Comparison of ENCODE assay signal across 8 cellular contexts in genomic region chr7:29146082-29146706, GRCh38. TPM values are rescaled to one million over a fixed set of nuclear protein-coding genes. Genes with fewer than 3 reads are reported as not detected.
DNase-seq lines count a peak whose midpoint lies in the region; ATAC-seq and TF ChIP-seq lines count a peak whose summit lies in the region.

TSS of gene CPVL (minus strand) at chr7:29146537. CDS start at chr7:29121061, 25,476 bp downstream.

- peak within 1 kb of the TSS; percentile 88 for H3K4me3 Mint-ChIP-seq in chondrocyte (ENCODE audit: unreplicated experiment)

- ATAC-seq in right lobe of liver, result peak; percentile 65 to 77 (median 66)
- ATAC-seq in GM21723 (IDR thresholded peaks at IDR 0.05; ENCODE audit: unreplicated experiment), result no peak
- ATAC-seq in HG03135 (IDR thresholded peaks at IDR 0.05; ENCODE audit: unreplicated experiment), result no peak

- peaks cover 2% of the 10 kb centered on the region for H3K36me3 Mint-ChIP-seq in chondrocyte (ENCODE audit: low read depth)

- peak; percentile 58 for TF ChIP-seq POLR2A in right lobe of liver (IDR thresholded peaks at IDR 0.05)
- no peak for TF ChIP-seq POLR2A in stomach (IDR thresholded peaks at IDR 0.05)

- H3K9me3 Mint-ChIP-seq in chondrocyte (ENCODE audit: low read depth), result no peaks in the 10 kb centered on the region

- TF ChIP-seq CTCF in chondrocyte (IDR thresholded peaks at IDR 0.05) (no peak), right lobe of liver (IDR thresholded peaks at IDR 0.05) (no peak), stomach (IDR thresholded peaks at IDR 0.05) (no peak)

- H3K4me1 ChIP-seq in right lobe of liver (peaks cover 0 to 8% (median 0%) of the 10 kb centered on the region in 4 donors), stomach (peaks cover 11 to 26% (median 21%) of the 10 kb centered on the region in 4 donors)

- H3K36me3 ChIP-seq in right lobe of liver (no peaks in the 10 kb centered on the region), stomach (no peaks in the 10 kb centered on the region)

- H3K4me1 Mint-ChIP-seq in chondrocyte (ENCODE audit: low read depth), result peaks cover 15% of the 10 kb centered on the region

- no peak for TF ChIP-seq EP300 in stomach (IDR thresholded peaks at IDR 0.05)

- peaks cover 13% of the 10 kb centered on the region for H3K27me3 Mint-ChIP-seq in chondrocyte (ENCODE audit: low read depth)

- peak within 1 kb of the TSS; percentile 34 to 48 (median 47) for H3K4me3 ChIP-seq in right lobe of liver
- H3K4me3 ChIP-seq in stomach, result peak within 1 kb of the TSS; percentile 35 to 52 (median 47)

- DNase-seq in EL (peak; percentile 2), NCI-H460 (ENCODE audit: extremely low read depth, low read depth) (peak; percentile 41), chondrocyte (ENCODE audit: low spot score) (no peak), right lobe of liver (peak; percentile 60 to 69 (median 63)), stomach (peak; percentile 28), NCI-H2081 (lab: John Stamatoyannopoulos, UW) (no peak)

- H3K27ac ChIP-seq in right lobe of liver (peak within 1 kb of the TSS in 1 of 3 donors; percentile 54), stomach (peak within 1 kb of the TSS in 3 of 5 donors; percentile 40 to 41 (median 40))

- H3K27me3 ChIP-seq in right lobe of liver (no peaks in the 10 kb centered on the region), stomach (peaks cover 0 to 40% (median 12%) of the 10 kb centered on the region in 3 donors)

- H3K9me3 ChIP-seq in right lobe of liver (no peaks in the 10 kb centered on the region), stomach (no peaks in the 10 kb centered on the region)

- no peak within 1 kb of the TSS for H3K27ac Mint-ChIP-seq in chondrocyte (ENCODE audit: unreplicated experiment)

- 0% methylated on average over 12 of the region's 41 CpGs for WGBS in right lobe of liver (ENCODE audit: insufficient coverage, low coverage, low lambda C conversion rate, missing lambda C conversion rate)
- WGBS in stomach, 5 donors, result 1 to 4% (median 2%) methylated on average over 15 to 41 of the region's 41 CpGs

- intact Hi-C loops in right lobe of liver (cut with DNase I), result no loop called here
- intact Hi-C loops in stomach (cut with DNase I; ENCODE audit: low total_unique reads), result no loop called here

RNA-seq across cellular contexts. Expression of gene CPVL, which starts in this region (rescaled TPM):
- 30.0 and 33.0 TPM in 2 replicates for total RNA-seq in NCI-H460 (2014; rRNA removed; shearing (Covaris generic))
- 30.2 and 33.0 TPM in 2 replicates for polyA plus RNA-seq in NCI-H460 (2014; cell fraction: nucleus; rRNA removed)
- 4.9 to 5.9 TPM (median 5.0 TPM) in 3 replicates for total RNA-seq in chondrocyte
- 10 to 100 TPM in 2 of 6 experiments, 1 to 10 TPM in 4; 6.2 to 23.4 (median 8.8) TPM for total RNA-seq in right lobe of liver
- 10 to 100 TPM in 2 of 5 donors, not detected in 3; 22.8 to 24.3 TPM for total RNA-seq in stomach
- polyA plus RNA-seq in stomach, result 10 to 100 TPM in 1 of 3 donors, 1 to 10 TPM in 2; 4.1 to 17.5 (median 4.8) TPM

Comparison
In these comparisons a context has a peak if more than half of its experiments do, and no peak if none do; other contexts are left out.
1. DNase-seq: peak in EL (single experiment), NCI-H460 (single experiment), right lobe of liver (3 of 3) and stomach (single experiment); none in chondrocyte (single experiment) and NCI-H2081 (0 of 2).
2. ATAC-seq: peak in right lobe of liver (4 of 4); none in GM21723 (single experiment) and HG03135 (single experiment).